In the genomic region with DNA sequence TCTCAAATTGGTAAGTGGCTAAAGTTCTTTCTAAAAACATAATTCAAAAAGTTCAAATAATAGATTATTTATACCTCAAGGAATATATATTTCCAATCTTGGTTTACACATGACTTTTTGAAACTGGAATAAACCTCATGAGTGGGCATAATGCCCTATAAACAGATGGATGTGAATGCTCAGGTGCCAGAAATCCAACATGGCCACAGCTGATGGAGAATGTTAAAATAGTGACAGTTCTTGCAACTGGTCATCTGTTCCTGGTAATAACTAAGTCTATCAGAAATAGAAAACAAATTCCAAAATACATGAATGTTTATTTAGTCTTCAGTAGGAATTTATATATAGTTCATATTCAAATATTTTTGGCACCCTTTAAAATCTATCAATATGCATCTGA, we compare ENCODE assay signal across 20 cellular contexts.
"Had no signal": no experiment of that assay in that cellular context is flagged by ENCODE, and none has a peak within 500 bp of the region (broad histone marks: within the 10 kb centered on the region; RNA-seq: fewer than 3 reads in every experiment).

No MANE protein-coding gene starts in this region.

- DNase-seq: KBM-7, MV-4-11, NCI-H1048, NCI-H1105, NCI-H1417 treated with DMSO at 0.1 percent for 48 hours, NCI-H146, NCI-H1694 treated with DMSO at 0.1 percent for 48 hours, NCI-H1930, NCI-H2081, NCI-H2107, NCI-H2227 treated with DMSO at 0.1 percent for 48 hours, NCI-H510A, NCI-H524 treated with DMSO at 0.1 percent for 48 hours, NCI-H69, NCI-H774, PC-3, SHP77, SK-N-SH, SW 1271, T-cell had no signal
